Comparison of ENCODE assay signal across 13 cellular contexts in the genomic region with DNA sequence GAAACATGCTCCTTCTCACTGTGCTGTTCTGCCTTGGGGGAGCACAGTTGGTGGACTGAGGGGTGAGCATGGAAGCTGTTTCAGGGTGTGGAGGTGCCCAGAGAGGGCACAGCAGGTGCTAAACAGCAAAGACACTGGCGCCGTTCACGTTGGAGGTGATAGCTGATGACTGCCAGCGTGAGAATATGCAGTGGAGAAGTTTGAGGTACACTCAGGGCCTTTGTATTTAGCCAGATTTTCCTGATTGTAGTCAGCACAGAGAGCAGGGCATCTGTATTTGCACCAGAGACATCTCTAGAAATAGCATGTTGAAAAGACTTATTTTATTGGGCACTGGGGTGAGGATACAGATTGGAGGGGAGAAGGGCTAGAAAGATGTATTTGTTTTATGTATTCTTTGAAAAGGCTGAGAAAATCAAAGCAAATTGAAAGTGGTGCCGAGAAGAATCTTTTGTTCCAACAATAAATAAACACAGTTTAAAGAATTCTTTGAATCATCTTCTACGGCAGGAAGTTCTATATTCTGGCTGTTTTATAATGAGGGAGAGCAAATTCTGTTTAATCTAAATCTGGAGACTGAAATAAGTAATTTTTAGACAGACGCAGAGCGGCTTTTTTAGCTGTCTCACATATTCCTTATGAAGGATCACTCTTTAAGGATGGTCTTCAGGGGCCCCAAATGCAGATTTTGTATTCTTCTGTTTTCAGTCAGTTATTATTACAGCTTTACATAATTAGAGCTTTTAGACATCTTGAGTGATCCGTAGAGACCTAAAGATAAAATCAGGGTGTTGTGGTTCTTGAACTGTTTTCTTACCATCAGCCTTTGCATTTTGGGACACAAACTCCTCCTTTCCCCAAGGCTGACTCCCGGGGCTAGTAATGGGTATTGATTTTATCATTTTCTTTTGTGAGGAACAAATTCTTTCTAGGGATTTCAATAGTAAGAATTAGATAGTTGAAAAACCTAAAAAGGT. TPM values are rescaled to one million over a fixed set of nuclear protein-coding genes. Genes with fewer than 3 reads are reported as not detected.
A peak's percentile ranks its signal among the peaks of the same experiment; 100 is the strongest.
DNase-seq lines count a peak whose midpoint lies in the region; ATAC-seq and TF ChIP-seq lines count a peak whose summit lies in the region.
"Had no signal": no experiment of that assay in that cellular context is flagged by ENCODE, and none has a peak within 500 bp of the region (broad histone marks: within the 10 kb centered on the region; RNA-seq: fewer than 3 reads in every experiment).

No MANE protein-coding gene starts in this region.

- H3K27ac ChIP-seq in SK-N-SH (ENCODE audit: low read depth in 2 of 2, low read length in 1 of 2) (peak overlapping the region in 1 of 2 experiments; percentile 71; a peak in 3 of 4 replicates), upper lobe of right lung (peak overlapping the region; percentile 4)
- no peak overlapping the region for H3K27ac ChIP-seq in CD8-positive, alpha-beta memory T cell (ENCODE audit: low read depth, low read length)

- no peak for TF ChIP-seq CTCF in SK-N-SH (IDR thresholded peaks at IDR 0.05)
- no peak for TF ChIP-seq CTCF in choroid plexus epithelial cell (conservative IDR thresholded peaks at IDR 0.05; ENCODE audit: low read depth, low read length)
- no peak for TF ChIP-seq CTCF in nephron progenitor cell (IDR thresholded peaks at IDR 0.05)
- no peak for TF ChIP-seq CTCF in upper lobe of right lung (IDR thresholded peaks at IDR 0.05)

- no peak overlapping the region for H2AFZ ChIP-seq in SK-N-SH (ENCODE audit: low read depth)

- no peak overlapping the region for H3K4me3 Mint-ChIP-seq in nephron progenitor cell
- no peak overlapping the region for H3K4me3 Mint-ChIP-seq in CD8-positive, alpha-beta memory T cell
- H3K4me3 Mint-ChIP-seq: activated naive CD4-positive, alpha-beta T cell treated with anti-CD3 and anti-CD28 coated beads, Interleukin-2, amount 10 ng/mL, durations not matched to agents 7 days and 5 days had no signal

- H3K4me1 Mint-ChIP-seq in nephron progenitor cell, result peaks cover 63% of the 10 kb centered on the region
- no peaks in the 10 kb centered on the region for H3K4me1 Mint-ChIP-seq in CD8-positive, alpha-beta memory T cell
- H3K4me1 Mint-ChIP-seq: activated naive CD4-positive, alpha-beta T cell treated with anti-CD3 and anti-CD28 coated beads, Interleukin-2, amount 10 ng/mL, durations not matched to agents 7 days and 5 days had no signal

- H3K9me3 ChIP-seq in SK-N-SH (no peaks in the 10 kb centered on the region), upper lobe of right lung (no peaks in the 10 kb centered on the region)
- H3K9me3 ChIP-seq in CD8-positive, alpha-beta memory T cell (ENCODE audit: low read length), result no peaks in the 10 kb centered on the region

- CTCF ChIA-PET in SK-N-SH (lab: Yijun Ruan, JAX), result interaction anchor here (0.9 to 1.1 kb wide), 2 partner anchors 62 to 103 kb away, joined by 3 read pairs; no protein-coding TSS in a partner anchor
- CTCF ChIA-PET in CD8-positive, alpha-beta memory T cell (lab: Charles Lee), result no interaction called here

- ATAC-seq in SK-N-SH treated with all-trans-retinoic acid at 6 μM for 48 hours (no peak), upper lobe of right lung (no peak)
- ATAC-seq: stimulated activated naive CD8-positive, alpha-beta T cell treated with anti-CD3 and anti-CD28 coated beads, Interleukin-15, Interleukin-2, amounts not matched to agents 100 U/mL and 50 U/mL, for 24 hours had no signal

- WGBS in SK-N-SH (ENCODE audit: low lambda C conversion rate), result 83% methylated on average over 10 of the region's 10 CpGs

- peak overlapping the region; percentile 10; the same call in 1 of the 2 replicates for H3K9ac ChIP-seq in SK-N-SH

- peaks cover 8 to 26% of the 10 kb centered on the region in 2 experiments for H3K4me1 ChIP-seq in SK-N-SH (ENCODE audit: control insufficient read depth in 1 of 2, insufficient read depth in 2 of 2, low read depth in 1 of 2, low read length in 1 of 2)
- peaks cover 12% of the 10 kb centered on the region for H3K4me1 ChIP-seq in upper lobe of right lung
- H3K4me1 ChIP-seq in CD8-positive, alpha-beta memory T cell (ENCODE audit: insufficient read depth, low read length), result no peaks in the 10 kb centered on the region

- no peak for TF ChIP-seq EP300 in SK-N-SH (IDR thresholded peaks at IDR 0.05; ENCODE audit: borderline replicate concordance in 1 of 2, low read depth in 1 of 2, low read length in 1 of 2)

- H3K9me2 ChIP-seq in SK-N-SH, result no peaks in the 10 kb centered on the region

- POLR2A ChIA-PET in SK-N-SH (lab: Yijun Ruan, JAX), result no interaction called here
- POLR2A ChIA-PET in CD8-positive, alpha-beta memory T cell (lab: Charles Lee), result interaction anchor here (0.5 kb wide), 1 partner anchor 132 kb away, joined by 4 read pairs; no protein-coding TSS in a partner anchor

- H3K79me2 ChIP-seq in SK-N-SH (ENCODE audit: insufficient read depth), result peaks cover 74% of the 10 kb centered on the region

- H3F3A ChIP-seq in SK-N-SH (replicated peaks; ENCODE audit: insufficient read depth), result peaks cover 8% of the 10 kb centered on the region

- H3K4me2 ChIP-seq in SK-N-SH, result peak overlapping the region; percentile 36; the same call in 1 of the 2 replicates

- H3K27me3 ChIP-seq in SK-N-SH (ENCODE audit: insufficient read depth), result no peaks in the 10 kb centered on the region
- H3K27me3 ChIP-seq in upper lobe of right lung, result no peaks in the 10 kb centered on the region
- H3K27me3 ChIP-seq in CD8-positive, alpha-beta memory T cell (ENCODE audit: insufficient read depth, low read length, poor library complexity, severe bottlenecking), result no peaks in the 10 kb centered on the region

- H3K36me3 Mint-ChIP-seq in nephron progenitor cell (ENCODE audit: low read depth), result peaks cover 96% of the 10 kb centered on the region
- peaks cover 0 to 6% (median 5%) of the 10 kb centered on the region in 3 donors for H3K36me3 Mint-ChIP-seq in CD8-positive, alpha-beta memory T cell
- H3K36me3 Mint-ChIP-seq: activated naive CD4-positive, alpha-beta T cell treated with anti-CD3 and anti-CD28 coated beads, Interleukin-2, amount 10 ng/mL, durations not matched to agents 7 days and 5 days had no signal

- H3K27ac Mint-ChIP-seq in nephron progenitor cell, result peak overlapping the region; percentile 93
- H3K27ac Mint-ChIP-seq in CD8-positive, alpha-beta memory T cell, result no peak overlapping the region
- H3K27ac Mint-ChIP-seq: activated naive CD4-positive, alpha-beta T cell treated with anti-CD3 and anti-CD28 coated beads, Interleukin-2, amount 10 ng/mL, durations not matched to agents 7 days and 5 days had no signal

- H3K36me3 ChIP-seq in SK-N-SH (replicated peaks in 1 of 2; ENCODE audit: control insufficient read depth in 1 of 2, insufficient read depth in 2 of 2, low read length in 1 of 2), result peaks cover 34 to 39% of the 10 kb centered on the region in 2 experiments
- H3K36me3 ChIP-seq in upper lobe of right lung, result peaks cover 7% of the 10 kb centered on the region
- no peaks in the 10 kb centered on the region for H3K36me3 ChIP-seq in CD8-positive, alpha-beta memory T cell (ENCODE audit: insufficient read depth, low read length)

- no peaks in the 10 kb centered on the region for H4K20me1 ChIP-seq in SK-N-SH (ENCODE audit: insufficient read depth)

- TF ChIP-seq RAD21 in SK-N-SH (IDR thresholded peaks at IDR 0.05; ENCODE audit: low read length), result no peak

- DNase-seq in SK-N-SH (no peak), choroid plexus epithelial cell (ENCODE audit: low read depth) (peak; percentile 15), nephron progenitor cell (no peak), upper lobe of right lung (no peak), NCI-H1694 (lab: John Stamatoyannopoulos, UW) (no peak), OCI-M2 (lab: John Stamatoyannopoulos, UW; ENCODE audit: unreplicated experiment) (no peak)
- no peak for DNase-seq in CD8-positive, alpha-beta memory T cell
- DNase-seq: activated naive CD4-positive, alpha-beta T cell treated with anti-CD3 and anti-CD28 coated beads, Interleukin-2, amount 10 ng/mL, durations not matched to agents 7 days and 5 days; NCI-H187 treated with DMSO at 0.1 percent for 48 hours; NCI-H526 treated with DMSO at 0.1 percent for 48 hours; SHP77; stimulated activated naive CD8-positive, alpha-beta T cell treated with anti-CD3 and anti-CD28 coated beads, Interleukin-15, Interleukin-2, amounts not matched to agents 100 U/mL and 50 U/mL, for 24 hours had no signal

- intact Hi-C loops in upper lobe of right lung (cut with DNase I), result no loop called here

- peaks cover 12% of the 10 kb centered on the region for H3K9me3 Mint-ChIP-seq in nephron progenitor cell
- H3K9me3 Mint-ChIP-seq in CD8-positive, alpha-beta memory T cell, result peaks cover 0 to 4% (median 0%) of the 10 kb centered on the region in 5 donors
- H3K9me3 Mint-ChIP-seq: activated naive CD4-positive, alpha-beta T cell treated with anti-CD3 and anti-CD28 coated beads, Interleukin-2, amount 10 ng/mL, durations not matched to agents 7 days and 5 days had no signal

- no peak overlapping the region for H3K4me3 ChIP-seq in SK-N-SH (ENCODE audit: low read depth in 2 of 2, low read length in 1 of 2)
- H3K4me3 ChIP-seq in choroid plexus epithelial cell (ENCODE audit: low read depth, low read length), result no peak overlapping the region
- no peak overlapping the region for H3K4me3 ChIP-seq in upper lobe of right lung
- no peak overlapping the region for H3K4me3 ChIP-seq in CD8-positive, alpha-beta memory T cell (ENCODE audit: low read length)

- H3K27me3 Mint-ChIP-seq in nephron progenitor cell (ENCODE audit: low read depth, poor library complexity), result no peaks in the 10 kb centered on the region
- H3K27me3 Mint-ChIP-seq in CD8-positive, alpha-beta memory T cell, result peaks cover 11 to 46% of the 10 kb centered on the region in 2 donors

TF ChIP-seq in SK-N-SH, 30 proteins besides CTCF, POLR2A, EP300 and RAD21 (continues in another document):
- TF ChIP-seq JUND (IDR thresholded peaks at IDR 0.05) (no peak), SIN3A (IDR thresholded peaks at IDR 0.05; ENCODE audit: borderline replicate concordance, low read depth, low read length) (no peak)

TF ChIP-seq in SK-N-SH treated with all-trans-retinoic acid at 6 μM for 48 hours, 23 proteins besides CTCF, POLR2A, EP300 and RAD21 (continues in another document):
- no peak for TF ChIP-seq ISL1 (CRISPR knock-in tag; IDR thresholded peaks at IDR 0.05)
- no peak for TF ChIP-seq ZNF8 (CRISPR knock-in tag; IDR thresholded peaks at IDR 0.05)
- TF ChIP-seq TOX (CRISPR knock-in tag; IDR thresholded peaks at IDR 0.05; ENCODE audit: borderline replicate concordance), result no peak
- TF ChIP-seq BACH2 (CRISPR knock-in tag; IDR thresholded peaks at IDR 0.05; ENCODE audit: borderline replicate concordance), result no peak
- TF ChIP-seq ZFP30 (CRISPR knock-in tag; IDR thresholded peaks at IDR 0.05), result no peak
- TF ChIP-seq ARNTL (CRISPR knock-in tag; IDR thresholded peaks at IDR 0.05; ENCODE audit: borderline replicate concordance, low read depth), result no peak
- no peak for TF ChIP-seq GLIS3 (CRISPR knock-in tag; IDR thresholded peaks at IDR 0.05)

RNA-seq across cellular contexts. Expression of gene ZNF532, which starts 7.1 kb away (rescaled TPM):
- 34.7 and 39.2 TPM in 2 replicates for polyA plus RNA-seq in SK-N-SH (2012; rRNA removed)
- polyA plus RNA-seq in SK-N-SH (2012; cell fraction: cytosol; rRNA removed), result 30.4 and 39.2 TPM in 2 replicates
- 55.0 and 70.9 TPM in 2 replicates for polyA plus RNA-seq in SK-N-SH (2012; cell fraction: nucleus; rRNA removed)
- total RNA-seq in upper lobe of right lung, result 56.6 TPM
- 1 to 10 TPM; 6.1 to 6.3 TPM for total RNA-seq in CD8-positive, alpha-beta memory T cell
- 0.70 TPM for polyA plus RNA-seq in CD8-positive, alpha-beta memory T cell
